In the genomic region with DNA sequence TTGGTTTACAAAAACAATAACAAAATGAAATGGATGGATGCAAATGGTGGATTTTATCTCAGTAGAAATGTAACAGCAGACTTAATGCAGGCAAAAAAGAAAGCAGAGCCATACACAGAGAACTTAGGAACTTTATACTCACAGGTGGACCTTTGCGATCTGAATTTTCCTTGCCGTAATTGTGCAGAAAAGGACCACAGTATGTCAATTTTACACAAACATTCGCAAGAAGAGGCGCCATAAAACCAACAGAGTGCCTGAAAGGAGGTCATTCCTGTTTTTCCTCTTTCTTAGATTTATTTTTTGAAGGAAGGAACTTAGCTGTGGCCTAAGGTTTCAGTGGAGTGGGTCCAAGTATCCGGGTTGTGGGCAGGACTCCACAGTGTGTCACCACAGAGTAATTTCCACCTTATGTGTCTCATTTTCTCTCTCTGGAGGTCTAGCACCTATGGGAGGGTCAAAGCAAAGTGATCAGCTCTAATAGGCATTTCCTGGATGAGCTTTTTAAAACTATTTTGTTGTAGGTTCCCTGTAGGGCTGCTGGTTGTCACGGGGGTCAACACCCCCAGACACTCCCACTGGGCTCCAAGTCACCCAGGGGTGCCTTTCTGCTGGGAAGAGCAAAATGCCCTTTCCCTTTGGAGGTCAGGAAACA, we compare ENCODE assay signal across 8 cellular contexts. TPM values are rescaled to one million over a fixed set of nuclear protein-coding genes. Genes with fewer than 3 reads are reported as not detected.
DNase-seq lines count a peak whose midpoint lies in the region; ATAC-seq and TF ChIP-seq lines count a peak whose summit lies in the region.

No MANE protein-coding gene starts in this region.

- H3K4me3 Mint-ChIP-seq in activated naive CD4-positive, alpha-beta T cell treated with anti-CD3 and anti-CD28 coated beads for 36 hours = peak overlapping the region; percentile 80
- peak overlapping the region; percentile 75 for H3K4me3 Mint-ChIP-seq in activated CD8-positive, alpha-beta T cell treated with anti-CD3 and anti-CD28 coated beads for 36 hours
- peak overlapping the region; percentile 50 for H3K4me3 Mint-ChIP-seq in glutamatergic neuron (ENCODE audit: unreplicated experiment)
- peak overlapping the region; percentile 79 for H3K4me3 Mint-ChIP-seq in stimulated activated effector memory CD8-positive, alpha-beta T cell treated with anti-CD3 and anti-CD28 coated beads, Interleukin-12 subunit alpha, Interleukin-12 subunit beta, amount 100 ng/mL, for 72 hours

- intact Hi-C loops in activated naive CD4-positive, alpha-beta T cell treated with anti-CD3 and anti-CD28 coated beads for 36 hours (cut with micrococcal nuclease) = loop anchor here (5.0 kb wide), 3 partner anchors 104 to 1536 kb away; a partner anchor contains a TSS
- intact Hi-C loops in activated CD8-positive, alpha-beta T cell treated with anti-CD3 and anti-CD28 coated beads for 36 hours (cut with micrococcal nuclease) = no loop called here

- DNase-seq in activated naive CD4-positive, alpha-beta T cell treated with anti-CD3 and anti-CD28 coated beads for 36 hours = peak; percentile 16
- no peak for DNase-seq in activated naive CD4-positive, alpha-beta T cell treated with Interleukin-2 at 50 U/mL for 16 hours
- peak; percentile 25 for DNase-seq in activated CD8-positive, alpha-beta T cell treated with anti-CD3 and anti-CD28 coated beads for 36 hours
- DNase-seq in glutamatergic neuron = no peak
- peak in 1 of 2 donors; percentile 50 for DNase-seq in stimulated activated effector memory CD8-positive, alpha-beta T cell treated with anti-CD3 and anti-CD28 coated beads, Interleukin-12 subunit alpha, Interleukin-12 subunit beta, amount 100 ng/mL, for 72 hours (ENCODE audit: low spot score in 2 of 2)
- DNase-seq in NCI-H345 treated with DMSO at 0.1 percent for 48 hours (lab: John Stamatoyannopoulos, UW; ENCODE audit: unreplicated experiment) = no peak

- ATAC-seq in activated CD8-positive, alpha-beta T cell treated with anti-CD3 and anti-CD28 coated beads for 36 hours = no peak
- ATAC-seq in stimulated activated effector memory CD8-positive, alpha-beta T cell treated with anti-CD3 and anti-CD28 coated beads, Interleukin-12 subunit alpha, Interleukin-12 subunit beta, amount 100 ng/mL, for 72 hours = no peak
- no peak for ATAC-seq in GM21619 (IDR thresholded peaks at IDR 0.05; ENCODE audit: unreplicated experiment)
- ATAC-seq in HG03095 (IDR thresholded peaks at IDR 0.05; ENCODE audit: unreplicated experiment) = no peak

- H3K27me3 Mint-ChIP-seq in activated naive CD4-positive, alpha-beta T cell treated with anti-CD3 and anti-CD28 coated beads for 36 hours (ENCODE audit: low read depth) = no peaks in the 10 kb centered on the region
- H3K27me3 Mint-ChIP-seq in activated CD8-positive, alpha-beta T cell treated with anti-CD3 and anti-CD28 coated beads for 36 hours = no peaks in the 10 kb centered on the region
- H3K27me3 Mint-ChIP-seq in glutamatergic neuron (ENCODE audit: unreplicated experiment) = peaks cover 3% of the 10 kb centered on the region

- H3K36me3 Mint-ChIP-seq in activated naive CD4-positive, alpha-beta T cell treated with anti-CD3 and anti-CD28 coated beads for 36 hours (ENCODE audit: low read depth) = no peaks in the 10 kb centered on the region
- no peaks in the 10 kb centered on the region for H3K36me3 Mint-ChIP-seq in activated CD8-positive, alpha-beta T cell treated with anti-CD3 and anti-CD28 coated beads for 36 hours (ENCODE audit: low read depth)
- no peaks in the 10 kb centered on the region for H3K36me3 Mint-ChIP-seq in glutamatergic neuron (ENCODE audit: unreplicated experiment)
- peaks cover 14% of the 10 kb centered on the region for H3K36me3 Mint-ChIP-seq in stimulated activated effector memory CD8-positive, alpha-beta T cell treated with anti-CD3 and anti-CD28 coated beads, Interleukin-12 subunit alpha, Interleukin-12 subunit beta, amount 100 ng/mL, for 72 hours

- peak overlapping the region; percentile 98 for H3K27ac Mint-ChIP-seq in activated naive CD4-positive, alpha-beta T cell treated with anti-CD3 and anti-CD28 coated beads for 36 hours
- peak overlapping the region; percentile 97 for H3K27ac Mint-ChIP-seq in activated CD8-positive, alpha-beta T cell treated with anti-CD3 and anti-CD28 coated beads for 36 hours
- peak overlapping the region; percentile 60 for H3K27ac Mint-ChIP-seq in glutamatergic neuron (ENCODE audit: unreplicated experiment)
- H3K27ac Mint-ChIP-seq in stimulated activated effector memory CD8-positive, alpha-beta T cell treated with anti-CD3 and anti-CD28 coated beads, Interleukin-12 subunit alpha, Interleukin-12 subunit beta, amount 100 ng/mL, for 72 hours = peak overlapping the region; percentile 98

- TF ChIP-seq CTCF in activated CD8-positive, alpha-beta T cell treated with anti-CD3 and anti-CD28 coated beads for 36 hours (IDR thresholded peaks at IDR 0.05) = no peak
- TF ChIP-seq CTCF in glutamatergic neuron (IDR thresholded peaks at IDR 0.05; ENCODE audit: partially characterized antibody, unreplicated experiment) = no peak

- peaks cover 9% of the 10 kb centered on the region for H3K4me1 Mint-ChIP-seq in activated naive CD4-positive, alpha-beta T cell treated with anti-CD3 and anti-CD28 coated beads for 36 hours (ENCODE audit: low read depth)
- H3K4me1 Mint-ChIP-seq in activated CD8-positive, alpha-beta T cell treated with anti-CD3 and anti-CD28 coated beads for 36 hours (ENCODE audit: low read depth) = peaks cover 14% of the 10 kb centered on the region
- H3K4me1 Mint-ChIP-seq in glutamatergic neuron (ENCODE audit: low read depth, unreplicated experiment) = peaks cover 4% of the 10 kb centered on the region
- H3K4me1 Mint-ChIP-seq in stimulated activated effector memory CD8-positive, alpha-beta T cell treated with anti-CD3 and anti-CD28 coated beads, Interleukin-12 subunit alpha, Interleukin-12 subunit beta, amount 100 ng/mL, for 72 hours = peaks cover 12% of the 10 kb centered on the region

- CTCF ChIA-PET in activated naive CD4-positive, alpha-beta T cell treated with anti-CD3 and anti-CD28 coated beads for 36 hours (lab: Charles Lee) = interaction anchor here (0.8 to 2.1 kb wide), 2 partner anchors 22 to 105 kb away, joined by 3 to 9 read pairs; no protein-coding TSS in a partner anchor
- CTCF ChIA-PET in activated CD8-positive, alpha-beta T cell treated with anti-CD3 and anti-CD28 coated beads for 36 hours (lab: Charles Lee) = interaction anchor here (1.4 kb wide), 1 partner anchor 105 kb away, joined by 4 read pairs; no protein-coding TSS in a partner anchor

- H3K9me3 Mint-ChIP-seq in activated naive CD4-positive, alpha-beta T cell treated with anti-CD3 and anti-CD28 coated beads for 36 hours = no peaks in the 10 kb centered on the region
- H3K9me3 Mint-ChIP-seq in activated CD8-positive, alpha-beta T cell treated with anti-CD3 and anti-CD28 coated beads for 36 hours = no peaks in the 10 kb centered on the region
- no peaks in the 10 kb centered on the region for H3K9me3 Mint-ChIP-seq in glutamatergic neuron (ENCODE audit: unreplicated experiment)
- no peaks in the 10 kb centered on the region for H3K9me3 Mint-ChIP-seq in stimulated activated effector memory CD8-positive, alpha-beta T cell treated with anti-CD3 and anti-CD28 coated beads, Interleukin-12 subunit alpha, Interleukin-12 subunit beta, amount 100 ng/mL, for 72 hours

- POLR2A ChIA-PET in activated CD8-positive, alpha-beta T cell treated with anti-CD3 and anti-CD28 coated beads for 36 hours (lab: Charles Lee) = interaction anchor here (0.9 to 1.2 kb wide), 2 partner anchors 24 to 26 kb away, joined by 3 to 14 read pairs; a partner anchor contains a TSS

RNA-seq across cellular contexts. Expression of a gene that starts 24.7 kb away (rescaled TPM):
- 10 to 100 TPM; 24.3 to 24.6 TPM for total RNA-seq in activated naive CD4-positive, alpha-beta T cell treated with anti-CD3 and anti-CD28 coated beads for 36 hours
- 10 to 100 TPM; 33.4 to 36.1 TPM for total RNA-seq in activated CD8-positive, alpha-beta T cell treated with anti-CD3 and anti-CD28 coated beads for 36 hours
- 24.3 TPM for total RNA-seq in glutamatergic neuron (ENCODE audit: unreplicated experiment)

Comparison
In these comparisons a context has a peak if more than half of its experiments do, and no peak if none do; other contexts are left out.
1. DNase-seq: peak in activated naive CD4-positive, alpha-beta T cell treated with anti-CD3 and anti-CD28 coated beads for 36 hours (single experiment) and activated CD8-positive, alpha-beta T cell treated with anti-CD3 and anti-CD28 coated beads for 36 hours (single experiment); none in activated naive CD4-positive, alpha-beta T cell treated with Interleukin-2 at 50 U/mL for 16 hours (single experiment), glutamatergic neuron (single experiment) and NCI-H345 treated with DMSO at 0.1 percent for 48 hours (single experiment).
2. Peak in every context shown above with its lines, with median percentiles within 50 percentile points of each other: H3K27ac Mint-ChIP-seq and H3K4me3 Mint-ChIP-seq.